ENCODE assay signal across 1 cellular context in the genomic region with DNA sequence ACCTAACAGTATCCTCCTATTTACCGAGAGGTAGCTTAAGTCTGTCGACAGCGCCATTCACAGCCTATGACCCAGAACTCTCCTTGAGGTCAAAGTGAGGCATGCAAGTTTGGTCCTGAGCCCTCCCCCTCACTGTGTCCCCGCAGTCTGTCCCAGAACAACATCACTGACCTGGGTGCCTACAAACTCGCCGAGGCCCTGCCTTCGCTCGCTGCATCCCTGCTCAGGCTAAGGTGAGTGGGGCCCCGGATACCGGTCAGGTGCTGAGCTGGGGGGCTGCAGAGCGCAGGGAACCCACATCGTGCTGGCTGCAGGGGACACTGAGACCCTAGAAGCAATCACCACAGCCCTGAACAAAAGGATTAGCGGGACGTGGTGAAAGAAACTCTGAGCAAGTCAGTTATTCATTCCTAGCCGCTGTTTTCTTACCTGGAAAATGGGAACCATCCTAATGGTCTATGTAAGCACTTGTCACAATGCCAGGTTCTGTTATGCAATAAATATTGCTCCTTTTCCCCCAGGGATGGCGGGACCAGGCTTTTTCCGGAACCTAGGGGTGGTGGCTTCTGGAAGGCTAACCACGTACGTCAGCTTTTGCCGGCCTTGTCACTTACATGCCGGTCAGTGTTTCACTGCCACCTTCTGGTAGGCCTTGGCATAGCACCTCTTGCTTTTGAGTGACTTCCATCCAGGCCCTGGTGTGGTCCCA.
TF ChIP-seq lines count a peak whose summit lies in the region.

No MANE protein-coding gene starts in this region.

TF ChIP-seq in HepG2, 621 proteins besides CTCF, POLR2A, EP300 and RAD21 (continued from another document and continues in another):
- TF ChIP-seq HIVEP1 (CRISPR knock-in tag; IDR thresholded peaks at IDR 0.05) (0 out of 2 replicates have a peak, but pooled peaks have one; percentile 42), CBX2 (IDR thresholded peaks at IDR 0.05; ENCODE audit: low read depth, low read length) (no peak), CBX2 (CRISPR knock-in tag; IDR thresholded peaks at IDR 0.05; ENCODE audit: low read depth) (no peak), ZNF780A (CRISPR knock-in tag; IDR thresholded peaks at IDR 0.05) (no peak), ZNF343 (CRISPR knock-in tag; IDR thresholded peaks at IDR 0.05) (no peak), CC2D1A (CRISPR knock-in tag; IDR thresholded peaks at IDR 0.05) (no peak), MED1 (CRISPR knock-in tag; IDR thresholded peaks at IDR 0.05) (peak; percentile 60), GLI4 (CRISPR knock-in tag; IDR thresholded peaks at IDR 0.05; ENCODE audit: borderline replicate concordance) (0 out of 2 replicates have a peak, but pooled peaks have one; percentile 51), ZNF234 (CRISPR knock-in tag; conservative IDR thresholded peaks at IDR 0.05) (no peak), JUNB (CRISPR knock-in tag; IDR thresholded peaks at IDR 0.05; ENCODE audit: borderline replicate concordance) (no peak), ZBTB3 (CRISPR knock-in tag; IDR thresholded peaks at IDR 0.05; ENCODE audit: borderline replicate concordance, low read depth) (no peak), ZNF354B (CRISPR knock-in tag; IDR thresholded peaks at IDR 0.05) (no peak), ZNF713 (CRISPR knock-in tag; IDR thresholded peaks at IDR 0.05) (no peak; the same call in 1 of the 2 replicates), RARA (CRISPR knock-in tag; IDR thresholded peaks at IDR 0.05) (0 out of 2 replicates have a peak, but pooled peaks have one; percentile 19), JUN (CRISPR knock-in tag; IDR thresholded peaks at IDR 0.05) (no peak), NFATC3 (CRISPR knock-in tag; IDR thresholded peaks at IDR 0.05) (peak; percentile 94; the same call in 1 of the 2 replicates), ISL2 (CRISPR knock-in tag; IDR thresholded peaks at IDR 0.05) (no peak), DNMT1 (CRISPR knock-in tag; IDR thresholded peaks at IDR 0.05) (peak; percentile 61; the same call in 1 of the 2 replicates), SNAI1 (CRISPR knock-in tag; IDR thresholded peaks at IDR 0.05; ENCODE audit: borderline replicate concordance) (no peak)
- TF ChIP-seq, protein P1, sequence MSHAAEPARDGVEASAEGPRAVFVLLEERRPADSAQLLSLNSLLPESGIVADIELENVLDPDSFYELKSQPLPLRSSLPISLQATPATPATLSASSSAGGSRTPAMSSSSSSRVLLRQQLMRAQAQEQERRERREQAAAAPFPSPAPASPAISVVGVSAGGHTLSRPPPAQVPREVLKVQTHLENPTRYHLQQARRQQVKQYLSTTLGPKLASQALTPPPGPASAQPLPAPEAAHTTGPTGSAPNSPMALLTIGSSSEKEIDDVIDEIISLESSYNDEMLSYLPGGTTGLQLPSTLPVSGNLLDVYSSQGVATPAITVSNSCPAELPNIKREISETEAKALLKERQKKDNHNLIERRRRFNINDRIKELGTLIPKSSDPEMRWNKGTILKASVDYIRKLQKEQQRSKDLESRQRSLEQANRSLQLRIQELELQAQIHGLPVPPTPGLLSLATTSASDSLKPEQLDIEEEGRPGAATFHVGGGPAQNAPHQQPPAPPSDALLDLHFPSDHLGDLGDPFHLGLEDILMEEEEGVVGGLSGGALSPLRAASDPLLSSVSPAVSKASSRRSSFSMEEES (CRISPR knock-in tag; IDR thresholded peaks at IDR 0.05): peak; percentile 57; the same call in 1 of the 2 replicates
- TF ChIP-seq, protein P2, sequence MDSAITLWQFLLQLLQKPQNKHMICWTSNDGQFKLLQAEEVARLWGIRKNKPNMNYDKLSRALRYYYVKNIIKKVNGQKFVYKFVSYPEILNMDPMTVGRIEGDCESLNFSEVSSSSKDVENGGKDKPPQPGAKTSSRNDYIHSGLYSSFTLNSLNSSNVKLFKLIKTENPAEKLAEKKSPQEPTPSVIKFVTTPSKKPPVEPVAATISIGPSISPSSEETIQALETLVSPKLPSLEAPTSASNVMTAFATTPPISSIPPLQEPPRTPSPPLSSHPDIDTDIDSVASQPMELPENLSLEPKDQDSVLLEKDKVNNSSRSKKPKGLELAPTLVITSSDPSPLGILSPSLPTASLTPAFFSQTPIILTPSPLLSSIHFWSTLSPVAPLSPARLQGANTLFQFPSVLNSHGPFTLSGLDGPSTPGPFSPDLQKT (CRISPR knock-in tag; IDR thresholded peaks at IDR 0.05; ENCODE audit: borderline replicate concordance): no peak
- TF ChIP-seq, protein P3, sequence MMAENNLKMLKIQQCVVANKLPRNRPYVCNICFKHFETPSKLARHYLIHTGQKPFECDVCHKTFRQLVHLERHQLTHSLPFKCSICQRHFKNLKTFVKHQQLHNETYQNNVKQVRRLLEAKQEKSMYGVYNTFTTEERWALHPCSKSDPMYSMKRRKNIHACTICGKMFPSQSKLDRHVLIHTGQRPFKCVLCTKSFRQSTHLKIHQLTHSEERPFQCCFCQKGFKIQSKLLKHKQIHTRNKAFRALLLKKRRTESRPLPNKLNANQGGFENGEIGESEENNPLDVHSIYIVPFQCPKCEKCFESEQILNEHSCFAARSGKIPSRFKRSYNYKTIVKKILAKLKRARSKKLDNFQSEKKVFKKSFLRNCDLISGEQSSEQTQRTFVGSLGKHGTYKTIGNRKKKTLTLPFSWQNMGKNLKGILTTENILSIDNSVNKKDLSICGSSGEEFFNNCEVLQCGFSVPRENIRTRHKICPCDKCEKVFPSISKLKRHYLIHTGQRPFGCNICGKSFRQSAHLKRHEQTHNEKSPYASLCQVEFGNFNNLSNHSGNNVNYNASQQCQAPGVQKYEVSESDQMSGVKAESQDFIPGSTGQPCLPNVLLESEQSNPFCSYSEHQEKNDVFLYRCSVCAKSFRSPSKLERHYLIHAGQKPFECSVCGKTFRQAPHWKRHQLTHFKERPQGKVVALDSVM (CRISPR knock-in tag; IDR thresholded peaks at IDR 0.05): 0 out of 2 replicates have a peak, but pooled peaks have one; percentile 19
- TF ChIP-seq, protein P4, sequence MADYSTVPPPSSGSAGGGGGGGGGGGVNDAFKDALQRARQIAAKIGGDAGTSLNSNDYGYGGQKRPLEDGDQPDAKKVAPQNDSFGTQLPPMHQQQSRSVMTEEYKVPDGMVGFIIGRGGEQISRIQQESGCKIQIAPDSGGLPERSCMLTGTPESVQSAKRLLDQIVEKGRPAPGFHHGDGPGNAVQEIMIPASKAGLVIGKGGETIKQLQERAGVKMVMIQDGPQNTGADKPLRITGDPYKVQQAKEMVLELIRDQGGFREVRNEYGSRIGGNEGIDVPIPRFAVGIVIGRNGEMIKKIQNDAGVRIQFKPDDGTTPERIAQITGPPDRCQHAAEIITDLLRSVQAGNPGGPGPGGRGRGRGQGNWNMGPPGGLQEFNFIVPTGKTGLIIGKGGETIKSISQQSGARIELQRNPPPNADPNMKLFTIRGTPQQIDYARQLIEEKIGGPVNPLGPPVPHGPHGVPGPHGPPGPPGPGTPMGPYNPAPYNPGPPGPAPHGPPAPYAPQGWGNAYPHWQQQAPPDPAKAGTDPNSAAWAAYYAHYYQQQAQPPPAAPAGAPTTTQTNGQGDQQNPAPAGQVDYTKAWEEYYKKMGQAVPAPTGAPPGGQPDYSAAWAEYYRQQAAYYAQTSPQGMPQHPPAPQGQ (CRISPR knock-in tag; IDR thresholded peaks at IDR 0.05; ENCODE audit: borderline replicate concordance): no peak; the same call in 1 of the 2 replicates
- TF ChIP-seq, protein P5, sequence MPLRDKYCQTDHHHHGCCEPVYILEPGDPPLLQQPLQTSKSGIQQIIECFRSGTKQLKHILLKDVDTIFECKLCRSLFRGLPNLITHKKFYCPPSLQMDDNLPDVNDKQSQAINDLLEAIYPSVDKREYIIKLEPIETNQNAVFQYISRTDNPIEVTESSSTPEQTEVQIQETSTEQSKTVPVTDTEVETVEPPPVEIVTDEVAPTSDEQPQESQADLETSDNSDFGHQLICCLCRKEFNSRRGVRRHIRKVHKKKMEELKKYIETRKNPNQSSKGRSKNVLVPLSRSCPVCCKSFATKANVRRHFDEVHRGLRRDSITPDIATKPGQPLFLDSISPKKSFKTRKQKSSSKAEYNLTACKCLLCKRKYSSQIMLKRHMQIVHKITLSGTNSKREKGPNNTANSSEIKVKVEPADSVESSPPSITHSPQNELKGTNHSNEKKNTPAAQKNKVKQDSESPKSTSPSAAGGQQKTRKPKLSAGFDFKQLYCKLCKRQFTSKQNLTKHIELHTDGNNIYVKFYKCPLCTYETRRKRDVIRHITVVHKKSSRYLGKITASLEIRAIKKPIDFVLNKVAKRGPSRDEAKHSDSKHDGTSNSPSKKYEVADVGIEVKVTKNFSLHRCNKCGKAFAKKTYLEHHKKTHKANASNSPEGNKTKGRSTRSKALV (CRISPR knock-in tag; IDR thresholded peaks at IDR 0.05): 0 out of 2 replicates have a peak, but pooled peaks have one; percentile 51
- TF ChIP-seq, protein P6, sequence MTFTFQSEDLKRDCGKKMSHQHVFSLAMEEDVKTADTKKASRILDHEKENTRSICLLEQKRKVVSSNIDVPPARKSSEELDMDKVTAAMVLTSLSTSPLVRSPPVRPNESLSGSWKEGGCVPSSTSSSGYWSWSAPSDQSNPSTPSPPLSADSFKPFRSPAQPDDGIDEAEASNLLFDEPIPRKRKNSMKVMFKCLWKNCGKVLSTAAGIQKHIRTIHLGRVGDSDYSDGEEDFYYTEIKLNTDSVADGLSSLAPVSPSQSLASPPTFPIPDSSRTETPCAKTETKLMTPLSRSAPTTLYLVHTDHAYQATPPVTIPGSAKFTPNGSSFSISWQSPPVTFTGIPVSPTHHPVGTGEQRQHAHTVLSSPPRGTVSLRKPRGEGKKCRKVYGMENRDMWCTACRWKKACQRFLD (CRISPR knock-in tag; IDR thresholded peaks at IDR 0.05; ENCODE audit: borderline replicate concordance): no peak
- TF ChIP-seq, protein P7, sequence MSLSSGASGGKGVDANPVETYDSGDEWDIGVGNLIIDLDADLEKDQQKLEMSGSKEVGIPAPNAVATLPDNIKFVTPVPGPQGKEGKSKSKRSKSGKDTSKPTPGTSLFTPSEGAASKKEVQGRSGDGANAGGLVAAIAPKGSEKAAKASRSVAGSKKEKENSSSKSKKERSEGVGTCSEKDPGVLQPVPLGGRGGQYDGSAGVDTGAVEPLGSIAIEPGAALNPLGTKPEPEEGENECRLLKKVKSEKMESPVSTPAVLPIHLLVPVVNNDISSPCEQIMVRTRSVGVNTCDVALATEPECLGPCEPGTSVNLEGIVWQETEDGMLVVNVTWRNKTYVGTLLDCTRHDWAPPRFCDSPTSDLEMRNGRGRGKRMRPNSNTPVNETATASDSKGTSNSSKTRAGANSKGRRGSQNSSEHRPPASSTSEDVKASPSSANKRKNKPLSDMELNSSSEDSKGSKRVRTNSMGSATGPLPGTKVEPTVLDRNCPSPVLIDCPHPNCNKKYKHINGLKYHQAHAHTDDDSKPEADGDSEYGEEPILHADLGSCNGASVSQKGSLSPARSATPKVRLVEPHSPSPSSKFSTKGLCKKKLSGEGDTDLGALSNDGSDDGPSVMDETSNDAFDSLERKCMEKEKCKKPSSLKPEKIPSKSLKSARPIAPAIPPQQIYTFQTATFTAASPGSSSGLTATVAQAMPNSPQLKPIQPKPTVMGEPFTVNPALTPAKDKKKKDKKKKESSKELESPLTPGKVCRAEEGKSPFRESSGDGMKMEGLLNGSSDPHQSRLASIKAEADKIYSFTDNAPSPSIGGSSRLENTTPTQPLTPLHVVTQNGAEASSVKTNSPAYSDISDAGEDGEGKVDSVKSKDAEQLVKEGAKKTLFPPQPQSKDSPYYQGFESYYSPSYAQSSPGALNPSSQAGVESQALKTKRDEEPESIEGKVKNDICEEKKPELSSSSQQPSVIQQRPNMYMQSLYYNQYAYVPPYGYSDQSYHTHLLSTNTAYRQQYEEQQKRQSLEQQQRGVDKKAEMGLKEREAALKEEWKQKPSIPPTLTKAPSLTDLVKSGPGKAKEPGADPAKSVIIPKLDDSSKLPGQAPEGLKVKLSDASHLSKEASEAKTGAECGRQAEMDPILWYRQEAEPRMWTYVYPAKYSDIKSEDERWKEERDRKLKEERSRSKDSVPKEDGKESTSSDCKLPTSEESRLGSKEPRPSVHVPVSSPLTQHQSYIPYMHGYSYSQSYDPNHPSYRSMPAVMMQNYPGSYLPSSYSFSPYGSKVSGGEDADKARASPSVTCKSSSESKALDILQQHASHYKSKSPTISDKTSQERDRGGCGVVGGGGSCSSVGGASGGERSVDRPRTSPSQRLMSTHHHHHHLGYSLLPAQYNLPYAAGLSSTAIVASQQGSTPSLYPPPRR (CRISPR knock-in tag; IDR thresholded peaks at IDR 0.05; ENCODE audit: borderline replicate concordance): 0 out of 2 replicates have a peak, but pooled peaks have one; percentile 32
- TF ChIP-seq, protein P8, sequence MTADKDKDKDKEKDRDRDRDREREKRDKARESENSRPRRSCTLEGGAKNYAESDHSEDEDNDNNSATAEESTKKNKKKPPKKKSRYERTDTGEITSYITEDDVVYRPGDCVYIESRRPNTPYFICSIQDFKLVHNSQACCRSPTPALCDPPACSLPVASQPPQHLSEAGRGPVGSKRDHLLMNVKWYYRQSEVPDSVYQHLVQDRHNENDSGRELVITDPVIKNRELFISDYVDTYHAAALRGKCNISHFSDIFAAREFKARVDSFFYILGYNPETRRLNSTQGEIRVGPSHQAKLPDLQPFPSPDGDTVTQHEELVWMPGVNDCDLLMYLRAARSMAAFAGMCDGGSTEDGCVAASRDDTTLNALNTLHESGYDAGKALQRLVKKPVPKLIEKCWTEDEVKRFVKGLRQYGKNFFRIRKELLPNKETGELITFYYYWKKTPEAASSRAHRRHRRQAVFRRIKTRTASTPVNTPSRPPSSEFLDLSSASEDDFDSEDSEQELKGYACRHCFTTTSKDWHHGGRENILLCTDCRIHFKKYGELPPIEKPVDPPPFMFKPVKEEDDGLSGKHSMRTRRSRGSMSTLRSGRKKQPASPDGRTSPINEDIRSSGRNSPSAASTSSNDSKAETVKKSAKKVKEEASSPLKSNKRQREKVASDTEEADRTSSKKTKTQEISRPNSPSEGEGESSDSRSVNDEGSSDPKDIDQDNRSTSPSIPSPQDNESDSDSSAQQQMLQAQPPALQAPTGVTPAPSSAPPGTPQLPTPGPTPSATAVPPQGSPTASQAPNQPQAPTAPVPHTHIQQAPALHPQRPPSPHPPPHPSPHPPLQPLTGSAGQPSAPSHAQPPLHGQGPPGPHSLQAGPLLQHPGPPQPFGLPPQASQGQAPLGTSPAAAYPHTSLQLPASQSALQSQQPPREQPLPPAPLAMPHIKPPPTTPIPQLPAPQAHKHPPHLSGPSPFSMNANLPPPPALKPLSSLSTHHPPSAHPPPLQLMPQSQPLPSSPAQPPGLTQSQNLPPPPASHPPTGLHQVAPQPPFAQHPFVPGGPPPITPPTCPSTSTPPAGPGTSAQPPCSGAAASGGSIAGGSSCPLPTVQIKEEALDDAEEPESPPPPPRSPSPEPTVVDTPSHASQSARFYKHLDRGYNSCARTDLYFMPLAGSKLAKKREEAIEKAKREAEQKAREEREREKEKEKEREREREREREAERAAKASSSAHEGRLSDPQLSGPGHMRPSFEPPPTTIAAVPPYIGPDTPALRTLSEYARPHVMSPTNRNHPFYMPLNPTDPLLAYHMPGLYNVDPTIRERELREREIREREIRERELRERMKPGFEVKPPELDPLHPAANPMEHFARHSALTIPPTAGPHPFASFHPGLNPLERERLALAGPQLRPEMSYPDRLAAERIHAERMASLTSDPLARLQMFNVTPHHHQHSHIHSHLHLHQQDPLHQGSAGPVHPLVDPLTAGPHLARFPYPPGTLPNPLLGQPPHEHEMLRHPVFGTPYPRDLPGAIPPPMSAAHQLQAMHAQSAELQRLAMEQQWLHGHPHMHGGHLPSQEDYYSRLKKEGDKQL (CRISPR knock-in tag; IDR thresholded peaks at IDR 0.05; ENCODE audit: low read depth): no peak
- TF ChIP-seq, protein P9, sequence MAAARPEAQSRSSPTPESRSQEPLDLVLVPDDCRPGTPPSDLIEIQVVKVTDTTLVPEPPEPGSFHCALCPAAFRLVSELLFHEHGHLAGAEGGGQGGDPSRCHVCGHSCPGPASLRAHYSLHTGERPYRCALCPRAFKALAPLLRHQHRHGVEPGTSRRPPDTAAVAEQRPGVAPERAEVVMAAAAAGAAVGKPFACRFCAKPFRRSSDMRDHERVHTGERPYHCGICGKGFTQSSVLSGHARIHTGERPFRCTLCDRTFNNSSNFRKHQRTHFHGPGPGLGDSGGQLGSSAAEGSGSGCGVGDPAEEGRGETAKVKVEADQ (CRISPR knock-in tag; IDR thresholded peaks at IDR 0.05; ENCODE audit: borderline replicate concordance): no peak; the same call in 1 of the 2 replicates
